1 cellular context compared by ENCODE assay signal in genomic region chr18:79107886-79108285, GRCh38.
TF ChIP-seq lines count a peak whose summit lies in the region.

No MANE protein-coding gene starts in this region.

TF ChIP-seq in GM23338, 12 proteins besides CTCF, POLR2A, EP300 and RAD21 (continued from another document):
- no peak for TF ChIP-seq ZNF462 (CRISPR knock-in tag; IDR thresholded peaks at IDR 0.05)
- no peak for TF ChIP-seq JUNB (IDR thresholded peaks at IDR 0.05; ENCODE audit: unreplicated experiment)
- no peak for TF ChIP-seq ZNF331 (CRISPR knock-in tag; IDR thresholded peaks at IDR 0.05; ENCODE audit: low read depth)
TF ChIP-seq in GM23338: peak in this region for 0.
